Comparison of ENCODE assay signal across 16 cellular contexts in the genomic region with DNA sequence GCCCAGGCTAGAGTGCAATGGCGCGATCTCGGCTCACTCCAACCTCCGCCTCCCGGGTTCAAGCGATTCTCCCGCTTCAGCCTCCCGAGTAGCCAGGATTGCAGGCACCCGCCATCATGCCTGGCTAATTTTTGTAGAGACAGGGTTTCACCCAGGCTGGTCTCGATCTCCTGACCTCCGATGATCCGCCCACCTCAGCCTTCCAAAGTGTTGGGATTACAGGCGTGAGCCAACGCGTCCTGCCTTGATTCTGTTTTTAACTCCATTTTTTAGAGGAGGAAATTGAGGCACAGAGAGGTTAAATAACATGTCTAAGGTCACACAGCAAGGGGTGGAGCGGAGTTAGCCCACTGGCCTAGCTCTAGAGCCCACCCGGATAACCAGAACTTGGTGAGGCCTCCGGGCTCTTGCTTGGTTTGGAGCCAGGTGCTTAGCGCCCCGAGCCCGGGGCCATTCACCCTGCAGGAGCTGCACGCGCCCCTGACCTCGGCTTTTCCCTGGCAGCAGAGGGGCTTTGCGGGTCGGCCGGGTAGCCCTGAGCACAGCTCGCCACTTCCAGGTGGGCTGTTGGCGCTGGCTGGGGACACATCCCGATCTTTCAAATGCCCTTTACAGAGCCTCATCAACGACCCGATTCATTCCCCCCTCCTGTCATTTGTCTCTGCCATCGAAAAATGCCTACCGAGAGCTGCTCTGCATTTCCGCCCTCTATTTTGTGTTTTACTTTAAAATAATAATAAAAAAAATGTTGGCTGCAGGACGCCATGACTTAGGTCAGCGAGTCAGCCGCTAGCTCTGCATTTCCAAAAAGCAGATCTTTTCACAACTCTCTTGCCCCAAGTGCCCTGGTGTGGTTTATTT. TPM values are rescaled to one million over a fixed set of nuclear protein-coding genes. Genes with fewer than 3 reads are reported as not detected.
DNase-seq lines count a peak whose midpoint lies in the region; ATAC-seq and TF ChIP-seq lines count a peak whose summit lies in the region.
"Had no signal": no experiment of that assay in that cellular context is flagged by ENCODE, and none has a peak within 500 bp of the region (broad histone marks: within the 10 kb centered on the region; RNA-seq: fewer than 3 reads in every experiment).

No MANE protein-coding gene starts in this region.

- TF ChIP-seq POLR2A in right lobe of liver (IDR thresholded peaks at IDR 0.05) (no peak), stomach (IDR thresholded peaks at IDR 0.05) (no peak)

- CTCF ChIA-PET in activated CD4-positive, alpha-beta memory T cell treated with anti-CD3 and anti-CD28 coated beads, Interleukin-2, amount 10 ng/mL, durations not matched to agents 7 days and 5 days (lab: Charles Lee), result interaction anchor here (1.0 kb wide), 1 partner anchor 19 kb away, joined by 3 read pairs; no protein-coding TSS in a partner anchor
- CTCF ChIA-PET in activated CD4-positive, alpha-beta memory T cell treated with anti-CD3 and anti-CD28 coated beads for 36 hours (lab: Charles Lee), result interaction anchor here (0.6 to 1.3 kb wide), 4 partner anchors 8 to 217 kb away, joined by 3 to 4 read pairs (median 3); no protein-coding TSS in a partner anchor

- H3K36me3 Mint-ChIP-seq in activated CD4-positive, alpha-beta memory T cell treated with anti-CD3 and anti-CD28 coated beads, Interleukin-2, amount 10 ng/mL, durations not matched to agents 7 days and 5 days (ENCODE audit: low read depth), result no peaks in the 10 kb centered on the region
- no peaks in the 10 kb centered on the region for H3K36me3 Mint-ChIP-seq in activated CD4-positive, alpha-beta memory T cell treated with anti-CD3 and anti-CD28 coated beads for 36 hours
- H3K36me3 Mint-ChIP-seq: natural killer cell had no signal

- TF ChIP-seq CTCF in coronary artery (IDR thresholded peaks at IDR 0.05) (no peak), right lobe of liver (IDR thresholded peaks at IDR 0.05) (no peak), stomach (IDR thresholded peaks at IDR 0.05) (no peak)

- peaks cover 0 to 28% (median 3%) of the 10 kb centered on the region in 4 donors for H3K4me1 ChIP-seq in right lobe of liver
- peaks cover 38 to 75% (median 53%) of the 10 kb centered on the region in 4 donors for H3K4me1 ChIP-seq in stomach

- ATAC-seq in right lobe of liver (no peak), HG02840 (IDR thresholded peaks at IDR 0.05; ENCODE audit: low FRiP score, unreplicated experiment) (no peak)
- ATAC-seq: activated CD8-positive, alpha-beta T cell treated with anti-CD3 and anti-CD28 coated beads for 36 hours; natural killer cell had no signal

- WGBS in right lobe of liver (ENCODE audit: insufficient coverage, low coverage, low lambda C conversion rate, missing lambda C conversion rate), result 9% methylated on average over 25 of the region's 38 CpGs
- 32 to 58% (median 50%) methylated on average over 37 to 38 of the region's 38 CpGs for WGBS in stomach, 5 donors

- H3K9me3 ChIP-seq in right lobe of liver (no peaks in the 10 kb centered on the region), stomach (no peaks in the 10 kb centered on the region)
- H3K9me3 ChIP-seq: testis had no signal

- H3K27ac Mint-ChIP-seq in activated CD4-positive, alpha-beta memory T cell treated with anti-CD3 and anti-CD28 coated beads, Interleukin-2, amount 10 ng/mL, durations not matched to agents 7 days and 5 days, result no peak overlapping the region
- H3K27ac Mint-ChIP-seq in activated CD4-positive, alpha-beta memory T cell treated with anti-CD3 and anti-CD28 coated beads for 36 hours, result no peak overlapping the region
- H3K27ac Mint-ChIP-seq: activated CD8-positive, alpha-beta T cell treated with anti-CD3 and anti-CD28 coated beads for 36 hours; natural killer cell; T-helper 2 cell treated with Interferon-gamma antibody and Interleukin-4, amounts not matched to agents 5 μg/mL and 100 μg/mL, for 36 hours had no signal

- no peak overlapping the region for H3K4me3 Mint-ChIP-seq in activated CD4-positive, alpha-beta memory T cell treated with anti-CD3 and anti-CD28 coated beads, Interleukin-2, amount 10 ng/mL, durations not matched to agents 7 days and 5 days
- H3K4me3 Mint-ChIP-seq in activated CD4-positive, alpha-beta memory T cell treated with anti-CD3 and anti-CD28 coated beads for 36 hours, result no peak overlapping the region
- H3K4me3 Mint-ChIP-seq: activated CD8-positive, alpha-beta T cell treated with anti-CD3 and anti-CD28 coated beads for 36 hours; natural killer cell; T-helper 2 cell treated with Interferon-gamma antibody and Interleukin-4, amounts not matched to agents 5 μg/mL and 100 μg/mL, for 36 hours had no signal

- H3K36me3 ChIP-seq in right lobe of liver, result no peaks in the 10 kb centered on the region
- H3K36me3 ChIP-seq in stomach, result no peaks in the 10 kb centered on the region

- no peak overlapping the region for H3K4me3 ChIP-seq in coronary artery
- no peak overlapping the region for H3K4me3 ChIP-seq in right lobe of liver
- H3K4me3 ChIP-seq in stomach, result peak overlapping the region in 2 of 4 donors; percentile 11 to 69
- H3K4me3 ChIP-seq: testis had no signal

- H3K27ac ChIP-seq in coronary artery (no peak overlapping the region), right lobe of liver (no peak overlapping the region), stomach (peak overlapping the region in 3 of 5 donors; percentile 29 to 89 (median 88))
- H3K27ac ChIP-seq: testis had no signal

- TF ChIP-seq EP300 in stomach (IDR thresholded peaks at IDR 0.05), result no peak

- DNase-seq in activated CD4-positive, alpha-beta memory T cell treated with anti-CD3 and anti-CD28 coated beads, Interleukin-2, amount 10 ng/mL, durations not matched to agents 7 days and 5 days, result peak; percentile 9
- no peak for DNase-seq in activated CD4-positive, alpha-beta memory T cell treated with anti-CD3 and anti-CD28 coated beads for 36 hours
- DNase-seq in coronary artery (ENCODE audit: low spot score), result peak; percentile 55
- peak in 2 of 3 donors; percentile 28 to 34 for DNase-seq in right lobe of liver
- peak; percentile 20 for DNase-seq in stomach
- no peak for DNase-seq in DMS79 (lab: John Stamatoyannopoulos, UW)
- no peak for DNase-seq in NCI-H510A (lab: John Stamatoyannopoulos, UW)
- DNase-seq: activated CD8-positive, alpha-beta T cell treated with anti-CD3 and anti-CD28 coated beads for 36 hours; activated naive CD4-positive, alpha-beta T cell treated with Interleukin-2 at 50 U/mL for 16 hours; central memory CD4-positive, alpha-beta T cell; natural killer cell; NCI-H1105; NCI-H526; testis had no signal

- intact Hi-C loops in activated CD4-positive, alpha-beta memory T cell treated with anti-CD3 and anti-CD28 coated beads for 36 hours (cut with micrococcal nuclease), result loop anchor here (2.0 to 5.0 kb wide), 2 partner anchors 17 to 142 kb away; no protein-coding TSS in a partner anchor
- intact Hi-C loops in right lobe of liver (cut with DNase I) (no loop called here), stomach (cut with DNase I; ENCODE audit: low total_unique reads) (no loop called here)

- H3K9me3 Mint-ChIP-seq in activated CD4-positive, alpha-beta memory T cell treated with anti-CD3 and anti-CD28 coated beads, Interleukin-2, amount 10 ng/mL, durations not matched to agents 7 days and 5 days, result no peaks in the 10 kb centered on the region
- no peaks in the 10 kb centered on the region for H3K9me3 Mint-ChIP-seq in activated CD4-positive, alpha-beta memory T cell treated with anti-CD3 and anti-CD28 coated beads for 36 hours
- H3K9me3 Mint-ChIP-seq: activated CD8-positive, alpha-beta T cell treated with anti-CD3 and anti-CD28 coated beads for 36 hours; natural killer cell; T-helper 2 cell treated with Interferon-gamma antibody and Interleukin-4, amounts not matched to agents 5 μg/mL and 100 μg/mL, for 36 hours had no signal

- peaks cover 22 to 78% of the 10 kb centered on the region in 2 donors for H3K27me3 ChIP-seq in right lobe of liver
- peaks cover 30 to 98% (median 59%) of the 10 kb centered on the region in 3 donors for H3K27me3 ChIP-seq in stomach
- H3K27me3 ChIP-seq: testis had no signal

- POLR2A ChIA-PET in activated CD4-positive, alpha-beta memory T cell treated with anti-CD3 and anti-CD28 coated beads, Interleukin-2, amount 10 ng/mL, durations not matched to agents 7 days and 5 days (lab: Charles Lee), result interaction anchor here (0.8 kb wide), 1 partner anchor 14 kb away, joined by 3 read pairs; no protein-coding TSS in a partner anchor
- POLR2A ChIA-PET in activated CD4-positive, alpha-beta memory T cell treated with anti-CD3 and anti-CD28 coated beads for 36 hours (lab: Charles Lee), result no interaction called here

- peaks cover 21% of the 10 kb centered on the region for H3K4me1 Mint-ChIP-seq in activated CD4-positive, alpha-beta memory T cell treated with anti-CD3 and anti-CD28 coated beads, Interleukin-2, amount 10 ng/mL, durations not matched to agents 7 days and 5 days
- peaks cover 33% of the 10 kb centered on the region for H3K4me1 Mint-ChIP-seq in activated CD4-positive, alpha-beta memory T cell treated with anti-CD3 and anti-CD28 coated beads for 36 hours (ENCODE audit: low read depth)

- peaks cover 85% of the 10 kb centered on the region for H3K27me3 Mint-ChIP-seq in activated CD4-positive, alpha-beta memory T cell treated with anti-CD3 and anti-CD28 coated beads, Interleukin-2, amount 10 ng/mL, durations not matched to agents 7 days and 5 days
- peaks cover 76% of the 10 kb centered on the region for H3K27me3 Mint-ChIP-seq in activated CD4-positive, alpha-beta memory T cell treated with anti-CD3 and anti-CD28 coated beads for 36 hours

RNA-seq across cellular contexts. Expression of gene SIM2, which starts 11.2 kb away (rescaled TPM):
- under 1 TPM; 0.55 to 0.68 TPM for total RNA-seq in activated CD4-positive, alpha-beta memory T cell treated with anti-CD3 and anti-CD28 coated beads, Interleukin-2, amount 10 ng/mL, durations not matched to agents 7 days and 5 days
- 1 to 10 TPM; 1.8 to 2.2 TPM for total RNA-seq in activated CD4-positive, alpha-beta memory T cell treated with anti-CD3 and anti-CD28 coated beads for 36 hours
- total RNA-seq in right lobe of liver (not detected), stomach (10 to 100 TPM in 4 of 5 donors, not detected in 1; 11.2 to 28.3 (median 20.4) TPM)
- 10 to 100 TPM in 1 of 3 donors, 1 to 10 TPM in 2; 3.3 to 14.0 (median 6.9) TPM for polyA plus RNA-seq in stomach
- total RNA-seq: activated CD8-positive, alpha-beta T cell treated with anti-CD3 and anti-CD28 coated beads for 36 hours; natural killer cell had no signal

Comparison
In these comparisons a context has a peak if more than half of its experiments do, and no peak if none do; other contexts are left out.
1. DNase-seq: peak in activated CD4-positive, alpha-beta memory T cell treated with anti-CD3 and anti-CD28 coated beads, Interleukin-2, amount 10 ng/mL, durations not matched to agents 7 days and 5 days (single experiment), coronary artery (single experiment), right lobe of liver (2 of 3) and stomach (single experiment); none in activated CD4-positive, alpha-beta memory T cell treated with anti-CD3 and anti-CD28 coated beads for 36 hours (single experiment), DMS79 (single experiment) and NCI-H510A (single experiment).
2. H3K27ac ChIP-seq: peak in stomach (3 of 5); none in coronary artery (0 of 2) and right lobe of liver (0 of 3).